Comparison of ENCODE assay signal across 14 cellular contexts in genomic region chr1:54289939-54290233, GRCh38.
A peak's percentile ranks its signal among the peaks of the same experiment; 100 is the strongest.
DNase-seq lines count a peak whose midpoint lies in the region; ATAC-seq, FAIRE-seq and TF ChIP-seq lines count a peak whose summit lies in the region.
"Had no signal": no experiment of that assay in that cellular context is flagged by ENCODE, and none has a peak within 500 bp of the region (broad histone marks: within the 10 kb centered on the region; RNA-seq: fewer than 3 reads in every experiment).

No MANE protein-coding gene starts in this region.

- intact Hi-C loops in activated T-helper 2 cell treated with anti-CD3 and anti-CD28 coated beads, Interferon-gamma antibody, Interleukin-2, Interleukin-4, amounts not matched to agents 10 μg/mL and 5 μg/mL and 100 μg/mL, durations not matched to agents 14 hours and 24 hours and 36 hours (cut with micrococcal nuclease), result loop anchor here (10.0 kb wide), 1 partner anchor 235 kb away; the partner anchor contains the start of genes TCEANC2 and TMEM59

- no peak for DNase-seq in activated T-cell treated with anti-CD3 and anti-CD28 coated beads, Interleukin-2, amount 50 U/mL, for 24 hours
- no peak for DNase-seq in activated T-cell treated with anti-CD3 and anti-CD28 coated beads, Interleukin-2, amount 50 U/mL, for 4 hours
- no peak for DNase-seq in activated T-helper 2 cell treated with anti-CD3 and anti-CD28 coated beads, Interferon-gamma antibody, Interleukin-2, Interleukin-4, amounts not matched to agents 10 μg/mL and 5 μg/mL and 100 μg/mL, durations not matched to agents 14 hours and 24 hours and 36 hours (ENCODE audit: low spot score)
- DNase-seq in medulla oblongata (ENCODE audit: extremely low spot score), result peak; percentile 51
- no peak for DNase-seq in thoracic aorta (ENCODE audit: low spot score)
- no peak for DNase-seq in HTR-8/SVneo (ENCODE audit: insufficient read length, low spot score)
- no peak for DNase-seq in NCI-H2196 (lab: John Stamatoyannopoulos, UW; ENCODE audit: unreplicated experiment)
- DNase-seq: DMS79, Kasumi-1, PC-3 had no signal

- no peaks in the 10 kb centered on the region for H3K9me3 Mint-ChIP-seq in activated T-cell treated with anti-CD3 and anti-CD28 coated beads, Interleukin-2, amount 50 U/mL, for 24 hours
- no peaks in the 10 kb centered on the region for H3K9me3 Mint-ChIP-seq in activated T-cell treated with anti-CD3 and anti-CD28 coated beads, Interleukin-2, amount 50 U/mL, for 4 hours
- no peaks in the 10 kb centered on the region for H3K9me3 Mint-ChIP-seq in activated T-helper 2 cell treated with anti-CD3 and anti-CD28 coated beads, Interferon-gamma antibody, Interleukin-2, Interleukin-4, amounts not matched to agents 10 μg/mL and 5 μg/mL and 100 μg/mL, durations not matched to agents 14 hours and 24 hours and 36 hours
- H3K9me3 Mint-ChIP-seq: dendritic cell treated with granulocyte-macrophage colony-stimulating factor and Interleukin-4, amounts not matched to agents 40 ng/mL and 50 ng/mL, for 4 days had no signal

- H3K9me3 ChIP-seq in thoracic aorta, result no peaks in the 10 kb centered on the region
- H3K9me3 ChIP-seq: thyroid gland had no signal

- no peaks in the 10 kb centered on the region for H3K27me3 Mint-ChIP-seq in activated T-cell treated with anti-CD3 and anti-CD28 coated beads, Interleukin-2, amount 50 U/mL, for 24 hours
- H3K27me3 Mint-ChIP-seq in activated T-cell treated with anti-CD3 and anti-CD28 coated beads, Interleukin-2, amount 50 U/mL, for 4 hours (ENCODE audit: low read depth), result no peaks in the 10 kb centered on the region
- no peaks in the 10 kb centered on the region for H3K27me3 Mint-ChIP-seq in activated T-helper 2 cell treated with anti-CD3 and anti-CD28 coated beads, Interferon-gamma antibody, Interleukin-2, Interleukin-4, amounts not matched to agents 10 μg/mL and 5 μg/mL and 100 μg/mL, durations not matched to agents 14 hours and 24 hours and 36 hours (ENCODE audit: low read depth)
- H3K27me3 Mint-ChIP-seq: dendritic cell treated with granulocyte-macrophage colony-stimulating factor and Interleukin-4, amounts not matched to agents 40 ng/mL and 50 ng/mL, for 4 days had no signal

- no peak overlapping the region for H3K4me3 ChIP-seq in thoracic aorta
- H3K4me3 ChIP-seq: thyroid gland had no signal

- no peaks in the 10 kb centered on the region for H3K36me3 Mint-ChIP-seq in activated T-cell treated with anti-CD3 and anti-CD28 coated beads, Interleukin-2, amount 50 U/mL, for 24 hours (ENCODE audit: low read depth)
- peaks cover 2% of the 10 kb centered on the region for H3K36me3 Mint-ChIP-seq in activated T-cell treated with anti-CD3 and anti-CD28 coated beads, Interleukin-2, amount 50 U/mL, for 4 hours (ENCODE audit: insufficient read depth)
- peaks cover 9% of the 10 kb centered on the region for H3K36me3 Mint-ChIP-seq in activated T-helper 2 cell treated with anti-CD3 and anti-CD28 coated beads, Interferon-gamma antibody, Interleukin-2, Interleukin-4, amounts not matched to agents 10 μg/mL and 5 μg/mL and 100 μg/mL, durations not matched to agents 14 hours and 24 hours and 36 hours (ENCODE audit: low read depth)

- ATAC-seq in activated T-cell treated with anti-CD3 and anti-CD28 coated beads, Interleukin-2, amount 50 U/mL, for 4 hours, result no peak
- ATAC-seq in thoracic aorta (ENCODE audit: insufficient number of reproducible peaks, low FRiP score, low read depth) (no peak), SK-N-SH treated with all-trans-retinoic acid at 6 μM for 48 hours (no peak)
- ATAC-seq: PC-3 had no signal

- H3K4me1 ChIP-seq in thoracic aorta (ENCODE audit: control insufficient read depth in 1 of 2, low read depth in 2 of 2), result peaks cover 71 to 92% of the 10 kb centered on the region in 2 donors

- no peaks in the 10 kb centered on the region for H3K27me3 ChIP-seq in thoracic aorta (replicated peaks; ENCODE audit: insufficient read depth)
- H3K27me3 ChIP-seq: thyroid gland had no signal

- H3K27ac ChIP-seq in thoracic aorta, result peak overlapping the region; percentile 91 to 94

- peaks cover 92% of the 10 kb centered on the region for H3K4me1 Mint-ChIP-seq in activated T-cell treated with anti-CD3 and anti-CD28 coated beads, Interleukin-2, amount 50 U/mL, for 24 hours (ENCODE audit: low read depth)
- H3K4me1 Mint-ChIP-seq in activated T-cell treated with anti-CD3 and anti-CD28 coated beads, Interleukin-2, amount 50 U/mL, for 4 hours (ENCODE audit: low read depth), result peaks cover 77% of the 10 kb centered on the region
- peaks cover 51% of the 10 kb centered on the region for H3K4me1 Mint-ChIP-seq in activated T-helper 2 cell treated with anti-CD3 and anti-CD28 coated beads, Interferon-gamma antibody, Interleukin-2, Interleukin-4, amounts not matched to agents 10 μg/mL and 5 μg/mL and 100 μg/mL, durations not matched to agents 14 hours and 24 hours and 36 hours (ENCODE audit: low read depth)

- peak overlapping the region; percentile 44 for H3K27ac Mint-ChIP-seq in activated T-cell treated with anti-CD3 and anti-CD28 coated beads, Interleukin-2, amount 50 U/mL, for 24 hours
- peak overlapping the region; percentile 72 for H3K27ac Mint-ChIP-seq in activated T-helper 2 cell treated with anti-CD3 and anti-CD28 coated beads, Interferon-gamma antibody, Interleukin-2, Interleukin-4, amounts not matched to agents 10 μg/mL and 5 μg/mL and 100 μg/mL, durations not matched to agents 14 hours and 24 hours and 36 hours
- H3K27ac Mint-ChIP-seq: dendritic cell treated with granulocyte-macrophage colony-stimulating factor and Interleukin-4, amounts not matched to agents 40 ng/mL and 50 ng/mL, for 4 days had no signal

- no peaks in the 10 kb centered on the region for H3K36me3 ChIP-seq in thoracic aorta
- H3K36me3 ChIP-seq: thyroid gland had no signal

- no peak for FAIRE-seq in HTR-8/SVneo (lab: Jason Lieb, UNC)
- FAIRE-seq: TTC549 had no signal

- no peak for TF ChIP-seq CTCF in thoracic aorta (IDR thresholded peaks at IDR 0.05)

- H3K4me3 Mint-ChIP-seq in activated T-cell treated with anti-CD3 and anti-CD28 coated beads, Interleukin-2, amount 50 U/mL, for 24 hours, result no peak overlapping the region
- no peak overlapping the region for H3K4me3 Mint-ChIP-seq in activated T-cell treated with anti-CD3 and anti-CD28 coated beads, Interleukin-2, amount 50 U/mL, for 4 hours
- no peak overlapping the region for H3K4me3 Mint-ChIP-seq in activated T-helper 2 cell treated with anti-CD3 and anti-CD28 coated beads, Interferon-gamma antibody, Interleukin-2, Interleukin-4, amounts not matched to agents 10 μg/mL and 5 μg/mL and 100 μg/mL, durations not matched to agents 14 hours and 24 hours and 36 hours (ENCODE audit: low read depth)
- H3K4me3 Mint-ChIP-seq: dendritic cell treated with granulocyte-macrophage colony-stimulating factor and Interleukin-4, amounts not matched to agents 40 ng/mL and 50 ng/mL, for 4 days had no signal

TF ChIP-seq in SK-N-SH treated with all-trans-retinoic acid at 6 μM for 48 hours, 23 proteins besides CTCF, POLR2A, EP300 and RAD21 (continues in another document):
- TF ChIP-seq GLIS3 (CRISPR knock-in tag; IDR thresholded peaks at IDR 0.05) (no peak), CSRNP3 (CRISPR knock-in tag; IDR thresholded peaks at IDR 0.05) (no peak), PATZ1 (CRISPR knock-in tag; IDR thresholded peaks at IDR 0.05; ENCODE audit: borderline replicate concordance) (no peak), ZNF565 (CRISPR knock-in tag; conservative IDR thresholded peaks at IDR 0.05; ENCODE audit: low read depth) (no peak), POU6F1 (CRISPR knock-in tag; IDR thresholded peaks at IDR 0.05; ENCODE audit: borderline replicate concordance, low read depth) (no peak), ZNF70 (CRISPR knock-in tag; IDR thresholded peaks at IDR 0.05) (no peak), ZC3H10 (CRISPR knock-in tag; IDR thresholded peaks at IDR 0.05) (no peak), TOX (CRISPR knock-in tag; IDR thresholded peaks at IDR 0.05; ENCODE audit: borderline replicate concordance) (no peak)
